Comparison of ENCODE assay signal across 18 cellular contexts in the genomic region with DNA sequence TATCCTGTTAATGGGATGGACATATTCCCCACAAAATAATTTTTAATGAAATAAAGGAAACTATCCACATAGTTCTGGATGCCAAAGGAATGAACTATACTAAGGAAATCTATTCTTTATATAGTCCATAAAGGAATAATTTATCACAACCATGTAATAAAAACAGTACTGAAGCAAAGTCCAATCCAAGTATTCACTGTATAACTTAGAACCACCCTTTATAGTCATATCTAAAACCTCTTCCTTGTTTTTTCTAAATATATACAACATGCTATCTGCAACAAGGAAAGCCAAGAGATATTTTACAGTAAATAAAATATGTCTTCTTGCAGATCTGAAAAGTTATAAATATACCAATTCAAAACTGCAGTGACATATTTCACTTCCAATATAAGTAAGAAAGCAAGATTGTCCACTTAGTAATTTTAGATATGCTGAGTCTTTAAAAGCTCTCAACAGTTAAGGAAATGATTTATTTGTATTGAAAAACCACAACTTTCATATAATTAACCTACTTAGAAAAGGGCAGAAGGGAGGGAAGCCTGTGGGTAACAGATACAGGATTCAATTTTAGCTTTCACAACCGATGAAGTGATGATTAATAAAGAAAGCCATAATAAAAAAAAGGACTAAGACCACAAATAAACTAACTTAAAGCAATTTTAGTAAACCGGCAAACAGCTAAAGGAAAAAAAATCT. TPM values are rescaled to one million over a fixed set of nuclear protein-coding genes. Genes with fewer than 3 reads are reported as not detected.
DNase-seq lines count a peak whose midpoint lies in the region; ATAC-seq and TF ChIP-seq lines count a peak whose summit lies in the region.
"Had no signal": no experiment of that assay in that cellular context is flagged by ENCODE, and none has a peak within 500 bp of the region (broad histone marks: within the 10 kb centered on the region; RNA-seq: fewer than 3 reads in every experiment).

No MANE protein-coding gene starts in this region.

- no peaks in the 10 kb centered on the region for H3K27me3 Mint-ChIP-seq in CD8-positive, alpha-beta T cell (ENCODE audit: low read depth)
- no peaks in the 10 kb centered on the region for H3K27me3 Mint-ChIP-seq in T-cell

- no peaks in the 10 kb centered on the region for H3K27me3 ChIP-seq in CD8-positive, alpha-beta T cell (ENCODE audit: insufficient read depth, low read length)
- H3K27me3 ChIP-seq in H7 (ENCODE audit: control insufficient read depth, insufficient read depth, low read length) (no peaks in the 10 kb centered on the region), prostate gland (replicated peaks; ENCODE audit: insufficient read depth) (no peaks in the 10 kb centered on the region)
- H3K27me3 ChIP-seq: gastroesophageal sphincter, thyroid gland had no signal

- no peak overlapping the region for H3K4me3 ChIP-seq in CD8-positive, alpha-beta T cell (ENCODE audit: low read depth, low read length)
- H3K4me3 ChIP-seq in mucosa of descending colon (no peak overlapping the region), H7 (ENCODE audit: insufficient read depth, low read depth, low read length) (no peak overlapping the region), prostate gland (no peak overlapping the region)
- H3K4me3 ChIP-seq: gastroesophageal sphincter, thyroid gland had no signal

- no peak for DNase-seq in CD8-positive, alpha-beta T cell
- no peak for DNase-seq in T-cell
- no peak for DNase-seq in mucosa of descending colon
- no peak for DNase-seq in H7
- no peak for DNase-seq in AG20443 (ENCODE audit: low spot score)
- no peak for DNase-seq in prostate gland (ENCODE audit: low spot score)
- DNase-seq: activated B cell treated with CpG ODN at 0.5 μM for 24 hours; AML-193; GOT3; midbrain; NCI-H2029; NCI-H774; stimulated activated CD4-positive, alpha-beta T cell treated with anti-CD3 and anti-CD28 coated beads, Interleukin-15, amount 100 ng/mL, for 24 hours; thyroid gland had no signal

- 70% methylated on average over 2 of the region's 2 CpGs for WGBS in prostate gland

- no peak for TF ChIP-seq CTCF in CD8-positive, alpha-beta T cell (IDR thresholded peaks at IDR 0.05)
- TF ChIP-seq CTCF in mucosa of descending colon (IDR thresholded peaks at IDR 0.05) (no peak), prostate gland (IDR thresholded peaks at IDR 0.05) (no peak)

- no peaks in the 10 kb centered on the region for H3K9me3 ChIP-seq in CD8-positive, alpha-beta T cell (ENCODE audit: low read length)
- H3K9me3 ChIP-seq in mucosa of descending colon = no peaks in the 10 kb centered on the region
- H3K9me3 ChIP-seq in prostate gland = no peaks in the 10 kb centered on the region
- H3K9me3 ChIP-seq: gastroesophageal sphincter, thyroid gland had no signal

- H3K9me3 Mint-ChIP-seq in CD8-positive, alpha-beta T cell = no peaks in the 10 kb centered on the region
- H3K9me3 Mint-ChIP-seq in T-cell = no peaks in the 10 kb centered on the region
- H3K9me3 Mint-ChIP-seq: activated B cell treated with CpG ODN at 0.5 μM for 24 hours had no signal

- peaks cover 58% of the 10 kb centered on the region for H3K4me1 ChIP-seq in CD8-positive, alpha-beta T cell (ENCODE audit: insufficient read depth, low read length)
- peaks cover 29% of the 10 kb centered on the region for H3K4me1 ChIP-seq in mucosa of descending colon (ENCODE audit: low read depth)
- no peaks in the 10 kb centered on the region for H3K4me1 ChIP-seq in prostate gland (replicated peaks)

- CTCF ChIA-PET in CD8-positive, alpha-beta T cell (lab: Charles Lee) = no interaction called here
- CTCF ChIA-PET in T-cell (lab: Charles Lee) = no interaction called here

- no peak for ATAC-seq in CD8-positive, alpha-beta T cell
- ATAC-seq in GM21390 (IDR thresholded peaks at IDR 0.05; ENCODE audit: unreplicated experiment) (peak; percentile 71), T-cell (replicated peaks in 1 of 4) (peak in 1 of 4 experiments; percentile 37), mucosa of descending colon (peak; percentile 77), GM18505 (IDR thresholded peaks at IDR 0.05; ENCODE audit: unreplicated experiment) (no peak)
- ATAC-seq: gastroesophageal sphincter had no signal

- H3K4me3 Mint-ChIP-seq in CD8-positive, alpha-beta T cell = peak overlapping the region; percentile 68
- H3K4me3 Mint-ChIP-seq in T-cell = peak overlapping the region; percentile 55 to 66 (median 61)
- H3K4me3 Mint-ChIP-seq: activated B cell treated with CpG ODN at 0.5 μM for 24 hours had no signal

- TF ChIP-seq POLR2A in GM18505 (IDR thresholded peaks at IDR 0.05; ENCODE audit: borderline replicate concordance, extremely low read depth, insufficient read depth, insufficient read length) (no peak), prostate gland (IDR thresholded peaks at IDR 0.05) (no peak)

- peaks cover 3% of the 10 kb centered on the region for H3K36me3 ChIP-seq in CD8-positive, alpha-beta T cell (ENCODE audit: insufficient read depth, low read length)
- H3K36me3 ChIP-seq in mucosa of descending colon (ENCODE audit: low read depth) (no peaks in the 10 kb centered on the region), H7 (replicated peaks; ENCODE audit: control insufficient read depth, insufficient read depth, low read length) (no peaks in the 10 kb centered on the region), prostate gland (no peaks in the 10 kb centered on the region)
- H3K36me3 ChIP-seq: thyroid gland had no signal

- no peak overlapping the region for H3K27ac ChIP-seq in CD8-positive, alpha-beta T cell (ENCODE audit: low read depth, low read length)
- no peak overlapping the region for H3K27ac ChIP-seq in prostate gland
- H3K27ac ChIP-seq: gastroesophageal sphincter, HL-60, thyroid gland had no signal

- peaks cover 85% of the 10 kb centered on the region for H3K4me1 Mint-ChIP-seq in CD8-positive, alpha-beta T cell (ENCODE audit: low read depth)
- peaks cover 84 to 86% (median 85%) of the 10 kb centered on the region in 3 donors for H3K4me1 Mint-ChIP-seq in T-cell

- POLR2A ChIA-PET in CD8-positive, alpha-beta T cell (lab: Charles Lee) = interaction anchor here (1.1 kb wide), 1 partner anchor 9 kb away, joined by 4 read pairs; no protein-coding TSS in a partner anchor
- POLR2A ChIA-PET in T-cell (lab: Charles Lee) = no interaction called here

- no peak overlapping the region for H3K27ac Mint-ChIP-seq in CD8-positive, alpha-beta T cell
- H3K27ac Mint-ChIP-seq in T-cell = peak overlapping the region in 1 of 2 donors; percentile 23
- H3K27ac Mint-ChIP-seq: activated B cell treated with CpG ODN at 0.5 μM for 24 hours had no signal

- H3K36me3 Mint-ChIP-seq in CD8-positive, alpha-beta T cell = peaks cover 26% of the 10 kb centered on the region
- H3K36me3 Mint-ChIP-seq in T-cell = peaks cover 23% of the 10 kb centered on the region

- intact Hi-C loops in CD8-positive, alpha-beta T cell (cut with DNase I, micrococcal nuclease) = no loop called here
- intact Hi-C loops in mucosa of descending colon (cut with DNase I, micrococcal nuclease) = no loop called here
- intact Hi-C loops in prostate gland (cut with DNase I) = no loop called here

RNA-seq across cellular contexts. Expression of a gene that starts 8.0 kb away (rescaled TPM):
- 10 to 100 TPM; 29.6 to 32.4 TPM for total RNA-seq in CD8-positive, alpha-beta T cell
- total RNA-seq in T-cell (10 to 100 TPM; 33.5 to 60.4 (median 34.5) TPM), mucosa of descending colon (100 to 1,000 TPM in 2 of 3 donors, 10 to 100 TPM in 1; 86.5 to 205 (median 108) TPM), prostate gland (10 to 100 TPM; 14.6 to 17.4 TPM)
- total RNA-seq in H7 (2014; rRNA removed; shearing (Covaris generic)) = 0.22 and 0.55 TPM in 2 replicates

Comparison
In these comparisons a context has a peak if more than half of its experiments do, and no peak if none do; other contexts are left out.
1. ATAC-seq: peak in GM21390 (single experiment) and mucosa of descending colon (single experiment); none in CD8-positive, alpha-beta T cell (single experiment) and GM18505 (single experiment).
2. RNA of a gene that starts 8.0 kb away (total RNA-seq): 86.5 to 205 TPM in mucosa of descending colon, 33.5 to 60.4 TPM in T-cell, 29.6 to 32.4 TPM in CD8-positive, alpha-beta T cell and 14.6 to 17.4 TPM in prostate gland; 0.22 to 0.55 TPM in H7; every median in the first group is over 10 times any median in the second.